In genomic region chr18:49251451-49251850, GRCh38 we compare ENCODE assay signal across 13 cellular contexts.
"Had no signal": no experiment of that assay in that cellular context is flagged by ENCODE, and none has a peak within 500 bp of the region (broad histone marks: within the 10 kb centered on the region; RNA-seq: fewer than 3 reads in every experiment).

No MANE protein-coding gene starts in this region.

- H3K4me3 ChIP-seq: heart left ventricle, left ventricle myocardium inferior, testis, upper lobe of right lung had no signal

- H3K27ac Mint-ChIP-seq: activated CD4-positive, alpha-beta T cell treated with anti-CD3 and anti-CD28 coated beads for 36 hours; activated CD8-positive, alpha-beta T cell treated with anti-CD3 and anti-CD28 coated beads, Interleukin-2, amount 10 ng/mL, durations not matched to agents 7 days and 5 days; activated T-helper 1 cell treated with anti-CD3 and anti-CD28 coated beads, Interleukin-12 subunit alpha, Interleukin-12 subunit beta, Interleukin-2, Interleukin-4 antibody, amounts not matched to agents 30 ng/mL and 10 ng/mL and 1 ng/mL, durations not matched to agents 14 hours and 24 hours and 36 hours; stimulated activated naive CD8-positive, alpha-beta T cell treated with anti-CD3 and anti-CD28 coated beads, Interleukin-15, Interleukin-2, amounts not matched to agents 100 ng/mL and 50 ng/mL, for 24 hours had no signal

- H3K4me3 Mint-ChIP-seq: activated CD4-positive, alpha-beta T cell treated with anti-CD3 and anti-CD28 coated beads for 36 hours; activated CD8-positive, alpha-beta T cell treated with anti-CD3 and anti-CD28 coated beads, Interleukin-2, amount 10 ng/mL, durations not matched to agents 7 days and 5 days; activated T-helper 1 cell treated with anti-CD3 and anti-CD28 coated beads, Interleukin-12 subunit alpha, Interleukin-12 subunit beta, Interleukin-2, Interleukin-4 antibody, amounts not matched to agents 30 ng/mL and 10 ng/mL and 1 ng/mL, durations not matched to agents 14 hours and 24 hours and 36 hours; neural crest cell; stimulated activated naive CD8-positive, alpha-beta T cell treated with anti-CD3 and anti-CD28 coated beads, Interleukin-15, Interleukin-2, amounts not matched to agents 100 ng/mL and 50 ng/mL, for 24 hours had no signal

- ATAC-seq: activated CD4-positive, alpha-beta T cell treated with anti-CD3 and anti-CD28 coated beads for 36 hours; activated CD8-positive, alpha-beta T cell treated with anti-CD3 and anti-CD28 coated beads, Interleukin-2, amount 10 ng/mL, durations not matched to agents 7 days and 5 days had no signal

- H3K27ac ChIP-seq: heart left ventricle, left ventricle myocardium inferior, testis, upper lobe of right lung had no signal

- H3K27me3 Mint-ChIP-seq: activated CD4-positive, alpha-beta T cell treated with anti-CD3 and anti-CD28 coated beads for 36 hours; stimulated activated naive CD8-positive, alpha-beta T cell treated with anti-CD3 and anti-CD28 coated beads, Interleukin-15, Interleukin-2, amounts not matched to agents 100 ng/mL and 50 ng/mL, for 24 hours had no signal

- H3K4me1 ChIP-seq: testis had no signal

- H3K9me3 ChIP-seq: testis, upper lobe of right lung had no signal

- DNase-seq: activated CD8-positive, alpha-beta memory T cell treated with anti-CD3 and anti-CD28 coated beads, Interleukin-2, amount 50 U/mL, for 48 hours; activated CD8-positive, alpha-beta T cell treated with anti-CD3 and anti-CD28 coated beads, Interleukin-2, amount 10 ng/mL, durations not matched to agents 7 days and 5 days; activated naive CD4-positive, alpha-beta T cell; heart left ventricle; left ventricle myocardium inferior; stimulated activated CD4-positive, alpha-beta T cell treated with anti-CD3 and anti-CD28 coated beads, Interleukin-4, amount 100 ng/mL, for 24 hours; T-helper 9 cell; testis; upper lobe of right lung had no signal

- H3K9me3 Mint-ChIP-seq: activated T-helper 1 cell treated with anti-CD3 and anti-CD28 coated beads, Interleukin-12 subunit alpha, Interleukin-12 subunit beta, Interleukin-2, Interleukin-4 antibody, amounts not matched to agents 30 ng/mL and 10 ng/mL and 1 ng/mL, durations not matched to agents 14 hours and 24 hours and 36 hours; neural crest cell; stimulated activated naive CD8-positive, alpha-beta T cell treated with anti-CD3 and anti-CD28 coated beads, Interleukin-15, Interleukin-2, amounts not matched to agents 100 ng/mL and 50 ng/mL, for 24 hours had no signal

- H3K4me1 Mint-ChIP-seq: activated CD4-positive, alpha-beta T cell treated with anti-CD3 and anti-CD28 coated beads for 36 hours had no signal

- H3K27me3 ChIP-seq: heart left ventricle, testis, upper lobe of right lung had no signal
